ENCODE assay signal across 10 cellular contexts in genomic region chr2:161165811-161166210, GRCh38. TPM values are rescaled to one million over a fixed set of nuclear protein-coding genes. Genes with fewer than 3 reads are reported as not detected.
DNase-seq lines count a peak whose midpoint lies in the region; ATAC-seq, FAIRE-seq and TF ChIP-seq lines count a peak whose summit lies in the region.
"Had no signal": no experiment of that assay in that cellular context is flagged by ENCODE, and none has a peak within 500 bp of the region (broad histone marks: within the 10 kb centered on the region; RNA-seq: fewer than 3 reads in every experiment).

No MANE protein-coding gene starts in this region.

- peak overlapping the region; percentile 32 to 84 (median 80) for H3K27ac Mint-ChIP-seq in IgD-negative memory B cell
- peak overlapping the region; percentile 74 for H3K27ac Mint-ChIP-seq in activated naive CD8-positive, alpha-beta T cell treated with anti-CD3 and anti-CD28 coated beads, Interleukin-2, amount 10 ng/mL, durations not matched to agents 7 days and 5 days
- H3K27ac Mint-ChIP-seq: progenitor cell of endocrine pancreas had no signal

- WGBS in transverse colon (ENCODE audit: low coverage in 1 of 2), 2 donors: 40 to 69% methylated on average over 1 of the region's 1 CpG

- H3K36me3 Mint-ChIP-seq in IgD-negative memory B cell: peaks cover 9% of the 10 kb centered on the region
- H3K36me3 Mint-ChIP-seq in activated naive CD8-positive, alpha-beta T cell treated with anti-CD3 and anti-CD28 coated beads, Interleukin-2, amount 10 ng/mL, durations not matched to agents 7 days and 5 days: peaks cover 49% of the 10 kb centered on the region

- no peak for TF ChIP-seq EP300 in transverse colon (IDR thresholded peaks at IDR 0.05; ENCODE audit: low read depth)

- in situ Hi-C loops in transverse colon (cut with MboI; ENCODE audit: low pct_ligation_motif_present in 1 of 4, low pct_unique_long_range_greater_than_20kb in 1 of 4, low sequenced_read_pairs in 3 of 4): no loop called here

- no peak for TF ChIP-seq POLR2A in transverse colon (IDR thresholded peaks at IDR 0.05)

- POLR2A ChIA-PET in activated naive CD8-positive, alpha-beta T cell treated with anti-CD3 and anti-CD28 coated beads, Interleukin-2, amount 10 ng/mL, durations not matched to agents 7 days and 5 days (lab: Charles Lee): no interaction called here

- peaks cover 56 to 75% (median 60%) of the 10 kb centered on the region in 3 donors for H3K4me1 Mint-ChIP-seq in IgD-negative memory B cell
- peaks cover 60% of the 10 kb centered on the region for H3K4me1 Mint-ChIP-seq in activated naive CD8-positive, alpha-beta T cell treated with anti-CD3 and anti-CD28 coated beads, Interleukin-2, amount 10 ng/mL, durations not matched to agents 7 days and 5 days

- no peaks in the 10 kb centered on the region for H3K27me3 ChIP-seq in transverse colon

- no peak for FAIRE-seq in urothelium cell line (lab: Jason Lieb, UNC)

- peaks cover 4 to 58% (median 21%) of the 10 kb centered on the region in 4 donors for H3K4me1 ChIP-seq in transverse colon

- H3K9me3 ChIP-seq in transverse colon: no peaks in the 10 kb centered on the region
- H3K9me3 ChIP-seq: thoracic aorta had no signal

- TF ChIP-seq CTCF in transverse colon (IDR thresholded peaks at IDR 0.05): no peak

- DNase-seq in activated effector memory CD4-positive, alpha-beta T cell treated with anti-CD3 and anti-CD28 coated beads, Interleukin-2, amount 50 U/mL, for 16 hours: peak; percentile 48
- DNase-seq in activated effector memory CD4-positive, alpha-beta T cell treated with Interleukin-2 at 50 U/mL for 16 hours: no peak
- DNase-seq in activated naive CD8-positive, alpha-beta T cell treated with anti-CD3 and anti-CD28 coated beads, Interleukin-2, amount 10 ng/mL, durations not matched to agents 7 days and 5 days: no peak
- DNase-seq in transverse colon (no peak), urothelium cell line (ENCODE audit: low spot score) (no peak)
- DNase-seq in activated CD8-positive, alpha-beta memory T cell treated with anti-CD3 and anti-CD28 coated beads, Interleukin-2, amount 50 U/mL, for 48 hours: no peak
- no peak for DNase-seq in effector CD4-positive, alpha-beta T cell

- no peak for ATAC-seq in activated naive CD8-positive, alpha-beta T cell treated with anti-CD3 and anti-CD28 coated beads, Interleukin-2, amount 10 ng/mL, durations not matched to agents 7 days and 5 days (ENCODE audit: low read depth)

- H3K27ac ChIP-seq in transverse colon: peak overlapping the region in 3 of 4 donors; percentile 1 to 40 (median 33)
- H3K27ac ChIP-seq: thoracic aorta had no signal

- no peak overlapping the region for H3K4me3 ChIP-seq in transverse colon
- H3K4me3 ChIP-seq: thoracic aorta had no signal

- peaks cover 0 to 8% (median 0%) of the 10 kb centered on the region in 4 donors for H3K36me3 ChIP-seq in transverse colon
- H3K36me3 ChIP-seq: thoracic aorta had no signal

- no peaks in the 10 kb centered on the region for H3K27me3 Mint-ChIP-seq in IgD-negative memory B cell
- no peaks in the 10 kb centered on the region for H3K27me3 Mint-ChIP-seq in activated naive CD8-positive, alpha-beta T cell treated with anti-CD3 and anti-CD28 coated beads, Interleukin-2, amount 10 ng/mL, durations not matched to agents 7 days and 5 days
- H3K27me3 Mint-ChIP-seq: progenitor cell of endocrine pancreas had no signal

- H3K9me3 Mint-ChIP-seq in IgD-negative memory B cell: peaks cover 0 to 2% (median 0%) of the 10 kb centered on the region in 3 donors
- peaks cover 2% of the 10 kb centered on the region for H3K9me3 Mint-ChIP-seq in activated naive CD8-positive, alpha-beta T cell treated with anti-CD3 and anti-CD28 coated beads, Interleukin-2, amount 10 ng/mL, durations not matched to agents 7 days and 5 days

- intact Hi-C loops in transverse colon (cut with DNase I; ENCODE audit: low total_unique reads): no loop called here

- peak overlapping the region; percentile 60 to 84 (median 80) for H3K4me3 Mint-ChIP-seq in IgD-negative memory B cell
- H3K4me3 Mint-ChIP-seq in activated naive CD8-positive, alpha-beta T cell treated with anti-CD3 and anti-CD28 coated beads, Interleukin-2, amount 10 ng/mL, durations not matched to agents 7 days and 5 days: peak overlapping the region; percentile 28

RNA-seq across cellular contexts. Expression of gene TANK, which starts 5.6 kb away (rescaled TPM):
- 90.1 TPM for polyA plus RNA-seq in IgD-negative memory B cell
- total RNA-seq in activated naive CD8-positive, alpha-beta T cell treated with anti-CD3 and anti-CD28 coated beads, Interleukin-2, amount 10 ng/mL, durations not matched to agents 7 days and 5 days: 10 to 100 TPM; 76.9 to 77.6 TPM
- 100 to 1,000 TPM in 1 of 4 donors, 10 to 100 TPM in 3; 35.0 to 107 (median 58.0) TPM for total RNA-seq in transverse colon
